6 cellular contexts compared by ENCODE assay signal in the genomic region with DNA sequence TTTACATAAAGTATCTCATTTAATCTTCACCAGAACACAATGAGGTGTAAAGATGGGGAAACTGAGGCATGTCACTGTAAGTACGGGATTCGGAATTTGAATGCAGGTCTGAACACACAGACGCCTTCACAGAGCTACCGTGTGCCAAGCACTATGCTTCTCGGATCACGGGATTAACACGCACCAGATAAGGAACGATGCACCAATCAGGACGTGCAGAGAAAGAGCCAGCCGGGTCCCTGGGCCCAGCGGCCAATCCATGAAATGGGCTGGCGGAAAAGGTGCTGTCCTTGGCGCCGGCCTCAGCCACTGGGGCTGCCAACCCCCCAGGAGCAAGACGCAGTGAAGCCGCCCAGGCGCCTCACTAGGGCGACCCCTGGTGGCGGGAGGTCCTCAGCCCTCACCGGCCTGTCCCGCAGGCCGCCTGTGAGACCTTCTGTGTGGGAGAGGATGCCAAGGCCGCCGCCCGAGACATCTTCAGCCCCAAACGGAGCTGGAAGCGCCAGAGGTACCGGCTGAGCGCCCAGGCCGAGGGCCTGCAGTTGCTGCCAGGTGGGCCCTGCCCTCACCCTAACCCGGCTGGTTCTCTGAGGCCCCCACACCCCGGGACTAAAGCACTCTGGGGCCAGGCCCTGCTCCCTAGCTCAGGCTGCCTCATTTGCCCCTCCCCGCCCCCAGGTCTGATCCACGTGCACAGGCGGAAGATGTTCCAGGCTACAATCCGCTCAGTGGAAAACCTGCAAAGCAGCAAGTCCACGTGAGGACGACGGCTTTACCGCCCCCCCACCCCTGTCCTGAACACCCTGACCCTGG. TPM values are rescaled to one million over a fixed set of nuclear protein-coding genes. Genes with fewer than 3 reads are reported as not detected.
A peak's percentile ranks its signal among the peaks of the same experiment; 100 is the strongest.
DNase-seq lines count a peak whose midpoint lies in the region; ATAC-seq lines count a peak whose summit lies in the region.

No MANE protein-coding gene starts in this region.

- peaks cover 19% of the 10 kb centered on the region; the same call in 1 of the 2 replicates for H3K4me1 ChIP-seq in iPS-20b (ENCODE audit: insufficient read depth, low read length)

- H3K27ac ChIP-seq in iPS-20b (ENCODE audit: low read length): no peak overlapping the region

- H3K4me3 ChIP-seq in iPS-20b (ENCODE audit: low read length): peak overlapping the region; percentile 11; the same call in 1 of the 2 replicates

- peak; percentile 83 for ATAC-seq in HG03442 (IDR thresholded peaks at IDR 0.05; ENCODE audit: unreplicated experiment)

- H3K9me3 ChIP-seq in iPS-20b (ENCODE audit: insufficient read depth, low read depth, low read length): no peaks in the 10 kb centered on the region

- H3K9ac ChIP-seq in iPS-20b (ENCODE audit: low read depth, low read length): no peak overlapping the region

- DNase-seq in Daoy (ENCODE audit: low read depth) (peak; percentile 54), activated T-cell treated with anti-CD3 and anti-CD28 coated beads for 24 hours (ENCODE audit: low read depth) (peak; percentile 79), NCI-H2227 treated with DMSO at 0.1 percent for 48 hours (lab: John Stamatoyannopoulos, UW) (no peak)
- peak; percentile 51 to 62 for DNase-seq in stimulated activated CD8-positive, alpha-beta memory T cell treated with anti-CD3 and anti-CD28 coated beads, Interleukin-4, amount 100 ng/mL, for 4 hours (ENCODE audit: low read depth in 2 of 2, low spot score in 1 of 2)

- no peaks in the 10 kb centered on the region for H3K36me3 ChIP-seq in iPS-20b (ENCODE audit: insufficient read depth, low read depth, low read length)

- peaks cover 12% of the 10 kb centered on the region for H3K27me3 ChIP-seq in iPS-20b (ENCODE audit: insufficient read depth, low read length)

RNA-seq across cellular contexts. Expression of a gene that starts 15.6 kb away (rescaled TPM):
- total RNA-seq in Daoy (2014; rRNA removed; shearing (Covaris generic)): not detected in 2 replicates

RNA-seq across cellular contexts. Expression of a gene that starts 17.9 kb away (rescaled TPM):
- total RNA-seq in Daoy (2014; rRNA removed; shearing (Covaris generic)): 0.39 and 0.46 TPM in 2 replicates

RNA-seq across cellular contexts. Expression of a gene that starts 19.5 kb away (rescaled TPM):
- 44.2 and 49.1 TPM in 2 replicates for total RNA-seq in Daoy (2014; rRNA removed; shearing (Covaris generic))

RNA-seq across cellular contexts. Expression of a gene that starts 30.6 kb away (rescaled TPM):
- total RNA-seq in Daoy (2014; rRNA removed; shearing (Covaris generic)): 0.80 and 1.3 TPM in 2 replicates

RNA-seq across cellular contexts. Expression of a gene that starts 39.6 kb away (rescaled TPM):
- total RNA-seq in Daoy (2014; rRNA removed; shearing (Covaris generic)): 0.12 and 1.5 TPM in 2 replicates
